1 cellular context compared by ENCODE assay signal in the genomic region with DNA sequence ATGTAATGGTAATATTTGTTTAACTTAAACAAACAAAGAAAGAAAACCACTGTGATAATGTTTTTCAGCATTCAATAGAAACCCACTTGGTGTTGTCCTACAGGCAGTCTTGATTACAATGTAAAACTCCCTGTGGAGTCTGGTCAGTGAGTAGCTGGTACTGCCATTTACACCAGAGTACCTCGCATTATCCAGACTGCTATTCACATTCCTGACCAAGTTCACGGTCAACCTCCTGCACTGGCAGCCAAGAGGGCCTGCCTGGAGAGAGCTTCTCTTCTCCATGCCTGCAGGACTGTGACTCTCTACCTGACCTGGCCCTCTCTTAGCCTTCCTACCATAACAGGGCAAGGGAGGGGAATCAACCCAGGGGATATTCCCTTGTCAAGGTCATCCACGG.
TF ChIP-seq lines count a peak whose summit lies in the region.

No MANE protein-coding gene starts in this region.

TF ChIP-seq in WTC11, 78 proteins besides CTCF, POLR2A, EP300 and RAD21 (continued from another document):
- TF ChIP-seq, protein P1, sequence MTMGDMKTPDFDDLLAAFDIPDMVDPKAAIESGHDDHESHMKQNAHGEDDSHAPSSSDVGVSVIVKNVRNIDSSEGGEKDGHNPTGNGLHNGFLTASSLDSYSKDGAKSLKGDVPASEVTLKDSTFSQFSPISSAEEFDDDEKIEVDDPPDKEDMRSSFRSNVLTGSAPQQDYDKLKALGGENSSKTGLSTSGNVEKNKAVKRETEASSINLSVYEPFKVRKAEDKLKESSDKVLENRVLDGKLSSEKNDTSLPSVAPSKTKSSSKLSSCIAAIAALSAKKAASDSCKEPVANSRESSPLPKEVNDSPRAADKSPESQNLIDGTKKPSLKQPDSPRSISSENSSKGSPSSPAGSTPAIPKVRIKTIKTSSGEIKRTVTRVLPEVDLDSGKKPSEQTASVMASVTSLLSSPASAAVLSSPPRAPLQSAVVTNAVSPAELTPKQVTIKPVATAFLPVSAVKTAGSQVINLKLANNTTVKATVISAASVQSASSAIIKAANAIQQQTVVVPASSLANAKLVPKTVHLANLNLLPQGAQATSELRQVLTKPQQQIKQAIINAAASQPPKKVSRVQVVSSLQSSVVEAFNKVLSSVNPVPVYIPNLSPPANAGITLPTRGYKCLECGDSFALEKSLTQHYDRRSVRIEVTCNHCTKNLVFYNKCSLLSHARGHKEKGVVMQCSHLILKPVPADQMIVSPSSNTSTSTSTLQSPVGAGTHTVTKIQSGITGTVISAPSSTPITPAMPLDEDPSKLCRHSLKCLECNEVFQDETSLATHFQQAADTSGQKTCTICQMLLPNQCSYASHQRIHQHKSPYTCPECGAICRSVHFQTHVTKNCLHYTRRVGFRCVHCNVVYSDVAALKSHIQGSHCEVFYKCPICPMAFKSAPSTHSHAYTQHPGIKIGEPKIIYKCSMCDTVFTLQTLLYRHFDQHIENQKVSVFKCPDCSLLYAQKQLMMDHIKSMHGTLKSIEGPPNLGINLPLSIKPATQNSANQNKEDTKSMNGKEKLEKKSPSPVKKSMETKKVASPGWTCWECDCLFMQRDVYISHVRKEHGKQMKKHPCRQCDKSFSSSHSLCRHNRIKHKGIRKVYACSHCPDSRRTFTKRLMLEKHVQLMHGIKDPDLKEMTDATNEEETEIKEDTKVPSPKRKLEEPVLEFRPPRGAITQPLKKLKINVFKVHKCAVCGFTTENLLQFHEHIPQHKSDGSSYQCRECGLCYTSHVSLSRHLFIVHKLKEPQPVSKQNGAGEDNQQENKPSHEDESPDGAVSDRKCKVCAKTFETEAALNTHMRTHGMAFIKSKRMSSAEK (CRISPR knock-in tag; IDR thresholded peaks at IDR 0.05; ENCODE audit: borderline replicate concordance) = no peak
- TF ChIP-seq JAZF1 (CRISPR knock-in tag; IDR thresholded peaks at IDR 0.05) = no peak
- TF ChIP-seq, protein P2, sequence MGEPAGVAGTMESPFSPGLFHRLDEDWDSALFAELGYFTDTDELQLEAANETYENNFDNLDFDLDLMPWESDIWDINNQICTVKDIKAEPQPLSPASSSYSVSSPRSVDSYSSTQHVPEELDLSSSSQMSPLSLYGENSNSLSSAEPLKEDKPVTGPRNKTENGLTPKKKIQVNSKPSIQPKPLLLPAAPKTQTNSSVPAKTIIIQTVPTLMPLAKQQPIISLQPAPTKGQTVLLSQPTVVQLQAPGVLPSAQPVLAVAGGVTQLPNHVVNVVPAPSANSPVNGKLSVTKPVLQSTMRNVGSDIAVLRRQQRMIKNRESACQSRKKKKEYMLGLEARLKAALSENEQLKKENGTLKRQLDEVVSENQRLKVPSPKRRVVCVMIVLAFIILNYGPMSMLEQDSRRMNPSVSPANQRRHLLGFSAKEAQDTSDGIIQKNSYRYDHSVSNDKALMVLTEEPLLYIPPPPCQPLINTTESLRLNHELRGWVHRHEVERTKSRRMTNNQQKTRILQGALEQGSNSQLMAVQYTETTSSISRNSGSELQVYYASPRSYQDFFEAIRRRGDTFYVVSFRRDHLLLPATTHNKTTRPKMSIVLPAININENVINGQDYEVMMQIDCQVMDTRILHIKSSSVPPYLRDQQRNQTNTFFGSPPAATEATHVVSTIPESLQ (CRISPR knock-in tag; IDR thresholded peaks at IDR 0.05) = no peak
- TF ChIP-seq, protein P3, sequence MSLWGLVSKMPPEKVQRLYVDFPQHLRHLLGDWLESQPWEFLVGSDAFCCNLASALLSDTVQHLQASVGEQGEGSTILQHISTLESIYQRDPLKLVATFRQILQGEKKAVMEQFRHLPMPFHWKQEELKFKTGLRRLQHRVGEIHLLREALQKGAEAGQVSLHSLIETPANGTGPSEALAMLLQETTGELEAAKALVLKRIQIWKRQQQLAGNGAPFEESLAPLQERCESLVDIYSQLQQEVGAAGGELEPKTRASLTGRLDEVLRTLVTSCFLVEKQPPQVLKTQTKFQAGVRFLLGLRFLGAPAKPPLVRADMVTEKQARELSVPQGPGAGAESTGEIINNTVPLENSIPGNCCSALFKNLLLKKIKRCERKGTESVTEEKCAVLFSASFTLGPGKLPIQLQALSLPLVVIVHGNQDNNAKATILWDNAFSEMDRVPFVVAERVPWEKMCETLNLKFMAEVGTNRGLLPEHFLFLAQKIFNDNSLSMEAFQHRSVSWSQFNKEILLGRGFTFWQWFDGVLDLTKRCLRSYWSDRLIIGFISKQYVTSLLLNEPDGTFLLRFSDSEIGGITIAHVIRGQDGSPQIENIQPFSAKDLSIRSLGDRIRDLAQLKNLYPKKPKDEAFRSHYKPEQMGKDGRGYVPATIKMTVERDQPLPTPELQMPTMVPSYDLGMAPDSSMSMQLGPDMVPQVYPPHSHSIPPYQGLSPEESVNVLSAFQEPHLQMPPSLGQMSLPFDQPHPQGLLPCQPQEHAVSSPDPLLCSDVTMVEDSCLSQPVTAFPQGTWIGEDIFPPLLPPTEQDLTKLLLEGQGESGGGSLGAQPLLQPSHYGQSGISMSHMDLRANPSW (CRISPR knock-in tag; conservative IDR thresholded peaks at IDR 0.05; ENCODE audit: low read depth) = no peak
- TF ChIP-seq, protein P4, sequence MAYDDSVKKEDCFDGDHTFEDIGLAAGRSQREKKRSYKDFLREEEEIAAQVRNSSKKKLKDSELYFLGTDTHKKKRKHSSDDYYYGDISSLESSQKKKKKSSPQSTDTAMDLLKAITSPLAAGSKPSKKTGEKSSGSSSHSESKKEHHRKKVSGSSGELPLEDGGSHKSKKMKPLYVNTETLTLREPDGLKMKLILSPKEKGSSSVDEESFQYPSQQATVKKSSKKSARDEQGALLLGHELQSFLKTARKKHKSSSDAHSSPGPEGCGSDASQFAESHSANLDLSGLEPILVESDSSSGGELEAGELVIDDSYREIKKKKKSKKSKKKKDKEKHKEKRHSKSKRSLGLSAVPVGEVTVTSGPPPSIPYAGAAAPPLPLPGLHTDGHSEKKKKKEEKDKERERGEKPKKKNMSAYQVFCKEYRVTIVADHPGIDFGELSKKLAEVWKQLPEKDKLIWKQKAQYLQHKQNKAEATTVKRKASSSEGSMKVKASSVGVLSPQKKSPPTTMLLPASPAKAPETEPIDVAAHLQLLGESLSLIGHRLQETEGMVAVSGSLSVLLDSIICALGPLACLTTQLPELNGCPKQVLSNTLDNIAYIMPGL (CRISPR knock-in tag; IDR thresholded peaks at IDR 0.05) = no peak
- TF ChIP-seq, protein P5, sequence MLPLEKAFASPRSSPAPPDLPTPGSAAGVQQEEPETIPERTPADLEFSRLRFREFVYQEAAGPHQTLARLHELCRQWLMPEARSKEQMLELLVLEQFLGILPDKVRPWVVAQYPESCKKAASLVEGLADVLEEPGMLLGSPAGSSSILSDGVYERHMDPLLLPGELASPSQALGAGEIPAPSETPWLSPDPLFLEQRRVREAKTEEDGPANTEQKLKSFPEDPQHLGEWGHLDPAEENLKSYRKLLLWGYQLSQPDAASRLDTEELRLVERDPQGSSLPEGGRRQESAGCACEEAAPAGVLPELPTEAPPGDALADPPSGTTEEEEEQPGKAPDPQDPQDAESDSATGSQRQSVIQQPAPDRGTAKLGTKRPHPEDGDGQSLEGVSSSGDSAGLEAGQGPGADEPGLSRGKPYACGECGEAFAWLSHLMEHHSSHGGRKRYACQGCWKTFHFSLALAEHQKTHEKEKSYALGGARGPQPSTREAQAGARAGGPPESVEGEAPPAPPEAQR (CRISPR knock-in tag; IDR thresholded peaks at IDR 0.05) = no peak
- TF ChIP-seq NFE2L1 (CRISPR knock-in tag; IDR thresholded peaks at IDR 0.05) = no peak
- TF ChIP-seq, protein P6, sequence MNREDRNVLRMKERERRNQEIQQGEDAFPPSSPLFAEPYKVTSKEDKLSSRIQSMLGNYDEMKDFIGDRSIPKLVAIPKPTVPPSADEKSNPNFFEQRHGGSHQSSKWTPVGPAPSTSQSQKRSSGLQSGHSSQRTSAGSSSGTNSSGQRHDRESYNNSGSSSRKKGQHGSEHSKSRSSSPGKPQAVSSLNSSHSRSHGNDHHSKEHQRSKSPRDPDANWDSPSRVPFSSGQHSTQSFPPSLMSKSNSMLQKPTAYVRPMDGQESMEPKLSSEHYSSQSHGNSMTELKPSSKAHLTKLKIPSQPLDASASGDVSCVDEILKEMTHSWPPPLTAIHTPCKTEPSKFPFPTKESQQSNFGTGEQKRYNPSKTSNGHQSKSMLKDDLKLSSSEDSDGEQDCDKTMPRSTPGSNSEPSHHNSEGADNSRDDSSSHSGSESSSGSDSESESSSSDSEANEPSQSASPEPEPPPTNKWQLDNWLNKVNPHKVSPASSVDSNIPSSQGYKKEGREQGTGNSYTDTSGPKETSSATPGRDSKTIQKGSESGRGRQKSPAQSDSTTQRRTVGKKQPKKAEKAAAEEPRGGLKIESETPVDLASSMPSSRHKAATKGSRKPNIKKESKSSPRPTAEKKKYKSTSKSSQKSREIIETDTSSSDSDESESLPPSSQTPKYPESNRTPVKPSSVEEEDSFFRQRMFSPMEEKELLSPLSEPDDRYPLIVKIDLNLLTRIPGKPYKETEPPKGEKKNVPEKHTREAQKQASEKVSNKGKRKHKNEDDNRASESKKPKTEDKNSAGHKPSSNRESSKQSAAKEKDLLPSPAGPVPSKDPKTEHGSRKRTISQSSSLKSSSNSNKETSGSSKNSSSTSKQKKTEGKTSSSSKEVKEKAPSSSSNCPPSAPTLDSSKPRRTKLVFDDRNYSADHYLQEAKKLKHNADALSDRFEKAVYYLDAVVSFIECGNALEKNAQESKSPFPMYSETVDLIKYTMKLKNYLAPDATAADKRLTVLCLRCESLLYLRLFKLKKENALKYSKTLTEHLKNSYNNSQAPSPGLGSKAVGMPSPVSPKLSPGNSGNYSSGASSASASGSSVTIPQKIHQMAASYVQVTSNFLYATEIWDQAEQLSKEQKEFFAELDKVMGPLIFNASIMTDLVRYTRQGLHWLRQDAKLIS (CRISPR knock-in tag; IDR thresholded peaks at IDR 0.05; ENCODE audit: borderline replicate concordance) = no peak
- TF ChIP-seq, protein P7, sequence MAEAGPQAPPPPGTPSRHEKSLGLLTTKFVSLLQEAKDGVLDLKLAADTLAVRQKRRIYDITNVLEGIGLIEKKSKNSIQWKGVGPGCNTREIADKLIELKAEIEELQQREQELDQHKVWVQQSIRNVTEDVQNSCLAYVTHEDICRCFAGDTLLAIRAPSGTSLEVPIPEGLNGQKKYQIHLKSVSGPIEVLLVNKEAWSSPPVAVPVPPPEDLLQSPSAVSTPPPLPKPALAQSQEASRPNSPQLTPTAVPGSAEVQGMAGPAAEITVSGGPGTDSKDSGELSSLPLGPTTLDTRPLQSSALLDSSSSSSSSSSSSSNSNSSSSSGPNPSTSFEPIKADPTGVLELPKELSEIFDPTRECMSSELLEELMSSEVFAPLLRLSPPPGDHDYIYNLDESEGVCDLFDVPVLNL (CRISPR knock-in tag; IDR thresholded peaks at IDR 0.05; ENCODE audit: borderline replicate concordance, low read depth) = no peak
- TF ChIP-seq OVOL2 (CRISPR knock-in tag; IDR thresholded peaks at IDR 0.05; ENCODE audit: borderline replicate concordance) = no peak
- TF ChIP-seq ZNF317 (CRISPR knock-in tag; IDR thresholded peaks at IDR 0.05; ENCODE audit: borderline replicate concordance, low read depth) = no peak
